11 cellular contexts compared by ENCODE assay signal in genomic region chr11:109644158-109644557, GRCh38.
DNase-seq lines count a peak whose midpoint lies in the region; ATAC-seq and TF ChIP-seq lines count a peak whose summit lies in the region.
"Had no signal": no experiment of that assay in that cellular context is flagged by ENCODE, and none has a peak within 500 bp of the region (broad histone marks: within the 10 kb centered on the region; RNA-seq: fewer than 3 reads in every experiment).

No MANE protein-coding gene starts in this region.

- H3K4me3 ChIP-seq in fibroblast of mammary gland (ENCODE audit: control insufficient read depth, low read depth, low read length) = no peak overlapping the region
- H3K4me3 ChIP-seq: right lobe of liver had no signal

- DNase-seq in DMS53 (lab: John Stamatoyannopoulos, UW) (peak; percentile 19), DMS53 treated with DMSO at 0.1 percent for 48 hours (lab: John Stamatoyannopoulos, UW; ENCODE audit: unreplicated experiment) (no peak), NCI-H774 (lab: John Stamatoyannopoulos, UW) (peak; percentile 64), fibroblast of mammary gland (ENCODE audit: low read depth) (peak; percentile 26), putamen (ENCODE audit: low spot score) (peak; percentile 80), ecto neural progenitor cell (ENCODE audit: low spot score) (no peak), NCI-H2227 (lab: John Stamatoyannopoulos, UW; ENCODE audit: unreplicated experiment) (no peak)
- DNase-seq: activated T-cell treated with anti-CD3 and anti-CD28 coated beads, Interleukin-2, amount 50 U/mL, for 48 hours; NCI-H1436; right lobe of liver had no signal

- no peak for ATAC-seq in HG03342 (IDR thresholded peaks at IDR 0.05; ENCODE audit: unreplicated experiment)
- ATAC-seq: right lobe of liver had no signal

- no peak for TF ChIP-seq CTCF in fibroblast of mammary gland (conservative IDR thresholded peaks at IDR 0.05; ENCODE audit: control insufficient read depth, insufficient read depth, low read depth, low read length)

Comparison
In these comparisons a context has a peak if more than half of its experiments do, and no peak if none do; other contexts are left out.
1. DNase-seq: peak in DMS53 (single experiment), NCI-H774 (single experiment), fibroblast of mammary gland (single experiment) and putamen (single experiment); none in DMS53 treated with DMSO at 0.1 percent for 48 hours (single experiment), ecto neural progenitor cell (single experiment) and NCI-H2227 (single experiment).